In genomic region chr22:49948958-49949913, GRCh38 we compare ENCODE assay signal across 1 cellular context.
TF ChIP-seq lines count a peak whose summit lies in the region.

No MANE protein-coding gene starts in this region.

TF ChIP-seq in IMR-90, 13 proteins besides CTCF, POLR2A, EP300 and RAD21 (continued from another document):
- TF ChIP-seq CEBPB (IDR thresholded peaks at IDR 0.05; ENCODE audit: low read depth, low read length) (no peak), RFX5 (IDR thresholded peaks at IDR 0.05; ENCODE audit: low read depth, low read length) (no peak)
